Comparison of ENCODE assay signal across 20 cellular contexts in genomic region chr6:155580904-155581303, GRCh38.
DNase-seq lines count a peak whose midpoint lies in the region; ATAC-seq and TF ChIP-seq lines count a peak whose summit lies in the region.
"Had no signal": no experiment of that assay in that cellular context is flagged by ENCODE, and none has a peak within 500 bp of the region (broad histone marks: within the 10 kb centered on the region; RNA-seq: fewer than 3 reads in every experiment).

No MANE protein-coding gene starts in this region.

- no peaks in the 10 kb centered on the region for H3K4me1 Mint-ChIP-seq in activated naive CD8-positive, alpha-beta T cell treated with anti-CD3 and anti-CD28 coated beads, Interleukin-2, amount 50 U/mL, for 24 hours
- H3K4me1 Mint-ChIP-seq: CD8-positive, alpha-beta memory T cell had no signal

- intact Hi-C loops in left lung (cut with DNase I) (no loop called here), heart left ventricle (cut with DNase I) (no loop called here)

- H3K9me3 Mint-ChIP-seq in activated naive CD8-positive, alpha-beta T cell treated with anti-CD3 and anti-CD28 coated beads, Interleukin-2, amount 50 U/mL, for 24 hours = no peaks in the 10 kb centered on the region
- H3K9me3 Mint-ChIP-seq: stimulated activated naive CD8-positive, alpha-beta T cell treated with anti-CD3 and anti-CD28 coated beads, Interleukin-15, Interleukin-2, amounts not matched to agents 100 ng/mL and 50 ng/mL, for 24 hours had no signal

- TF ChIP-seq CTCF in 22Rv1 (IDR thresholded peaks at IDR 0.05) (peak; percentile 12; the same call in 1 of the 2 replicates), GM12873 (IDR thresholded peaks at IDR 0.05; ENCODE audit: insufficient read depth, low read depth, low read length, missing control alignments) (peak; percentile 32), fibroblast of the aortic adventitia (IDR thresholded peaks at IDR 0.05; ENCODE audit: insufficient read depth, low read length) (peak; percentile 13), left lung (IDR thresholded peaks at IDR 0.05) (no peak), heart left ventricle (IDR thresholded peaks at IDR 0.05) (no peak)

- 57 to 71% (median 63%) methylated on average over 2 of the region's 2 CpGs for WGBS in heart left ventricle, 4 donors

- H3K27me3 Mint-ChIP-seq in activated naive CD8-positive, alpha-beta T cell treated with anti-CD3 and anti-CD28 coated beads, Interleukin-2, amount 50 U/mL, for 24 hours = peaks cover 3% of the 10 kb centered on the region

- H3K4me3 Mint-ChIP-seq in activated naive CD8-positive, alpha-beta T cell treated with anti-CD3 and anti-CD28 coated beads, Interleukin-2, amount 50 U/mL, for 24 hours = no peak overlapping the region
- H3K4me3 Mint-ChIP-seq: CD8-positive, alpha-beta memory T cell; stimulated activated naive CD8-positive, alpha-beta T cell treated with anti-CD3 and anti-CD28 coated beads, Interleukin-15, Interleukin-2, amounts not matched to agents 100 ng/mL and 50 ng/mL, for 24 hours had no signal

- DNase-seq in OCI-M1 (lab: John Stamatoyannopoulos, UW) (peak; percentile 5), fibroblast of the aortic adventitia (ENCODE audit: low read depth) (no peak), amygdala (lab: John Stamatoyannopoulos, UW) (no peak), left lung (no peak), heart left ventricle (no peak)
- DNase-seq in activated naive CD8-positive, alpha-beta T cell treated with anti-CD3 and anti-CD28 coated beads, Interleukin-2, amount 50 U/mL, for 24 hours = no peak
- DNase-seq: activated CD4-positive, alpha-beta T cell treated with anti-CD3 and anti-CD28 coated beads, Interleukin-2, amount 50 U/mL, for 1 hour; aorta; CD8-positive, alpha-beta memory T cell; effector memory CD4-positive, alpha-beta T cell; HCEC 1CT; left cardiac atrium; NCI-H1092 treated with DMSO at 0.1 percent for 48 hours; NCI-H2171; occipital lobe; trophoblast cell had no signal

- no peaks in the 10 kb centered on the region for H3K36me3 Mint-ChIP-seq in activated naive CD8-positive, alpha-beta T cell treated with anti-CD3 and anti-CD28 coated beads, Interleukin-2, amount 50 U/mL, for 24 hours (ENCODE audit: low read depth)
- H3K36me3 Mint-ChIP-seq: CD8-positive, alpha-beta memory T cell had no signal

- H3K27ac ChIP-seq in 22Rv1 = no peak overlapping the region
- no peak overlapping the region for H3K27ac ChIP-seq in left lung
- H3K27ac ChIP-seq in heart left ventricle = no peak overlapping the region
- H3K27ac ChIP-seq: KMS-11 had no signal

- no peaks in the 10 kb centered on the region for H3K4me1 ChIP-seq in left lung
- H3K4me1 ChIP-seq in heart left ventricle = no peaks in the 10 kb centered on the region

- H3K4me3 ChIP-seq in fibroblast of the aortic adventitia (ENCODE audit: low read depth, low read length) (no peak overlapping the region), left lung (no peak overlapping the region), heart left ventricle (no peak overlapping the region)

- H3K9me3 ChIP-seq in left lung (no peaks in the 10 kb centered on the region), heart left ventricle (no peaks in the 10 kb centered on the region)

- H3K27me3 ChIP-seq in left lung = no peaks in the 10 kb centered on the region
- no peaks in the 10 kb centered on the region for H3K27me3 ChIP-seq in heart left ventricle

- ATAC-seq in left lung = no peak
- no peak for ATAC-seq in activated naive CD8-positive, alpha-beta T cell treated with anti-CD3 and anti-CD28 coated beads, Interleukin-2, amount 50 U/mL, for 24 hours
- no peak for ATAC-seq in heart left ventricle
- ATAC-seq: left cardiac atrium had no signal

- no peak overlapping the region for H3K27ac Mint-ChIP-seq in activated naive CD8-positive, alpha-beta T cell treated with anti-CD3 and anti-CD28 coated beads, Interleukin-2, amount 50 U/mL, for 24 hours
- H3K27ac Mint-ChIP-seq: CD8-positive, alpha-beta memory T cell; stimulated activated naive CD8-positive, alpha-beta T cell treated with anti-CD3 and anti-CD28 coated beads, Interleukin-15, Interleukin-2, amounts not matched to agents 100 ng/mL and 50 ng/mL, for 24 hours had no signal

- H3K36me3 ChIP-seq in left lung (no peaks in the 10 kb centered on the region), heart left ventricle (no peaks in the 10 kb centered on the region)

- no peak for TF ChIP-seq POLR2A in heart left ventricle (IDR thresholded peaks at IDR 0.05)

Comparison
In these comparisons a context has a peak if more than half of its experiments do, and no peak if none do; other contexts are left out.
1. CTCF ChIP-seq: peak in 22Rv1 (single experiment), GM12873 (single experiment) and fibroblast of the aortic adventitia (single experiment); none in left lung (0 of 2) and heart left ventricle (0 of 12).